ENCODE assay signal across 1 cellular context in the genomic region with DNA sequence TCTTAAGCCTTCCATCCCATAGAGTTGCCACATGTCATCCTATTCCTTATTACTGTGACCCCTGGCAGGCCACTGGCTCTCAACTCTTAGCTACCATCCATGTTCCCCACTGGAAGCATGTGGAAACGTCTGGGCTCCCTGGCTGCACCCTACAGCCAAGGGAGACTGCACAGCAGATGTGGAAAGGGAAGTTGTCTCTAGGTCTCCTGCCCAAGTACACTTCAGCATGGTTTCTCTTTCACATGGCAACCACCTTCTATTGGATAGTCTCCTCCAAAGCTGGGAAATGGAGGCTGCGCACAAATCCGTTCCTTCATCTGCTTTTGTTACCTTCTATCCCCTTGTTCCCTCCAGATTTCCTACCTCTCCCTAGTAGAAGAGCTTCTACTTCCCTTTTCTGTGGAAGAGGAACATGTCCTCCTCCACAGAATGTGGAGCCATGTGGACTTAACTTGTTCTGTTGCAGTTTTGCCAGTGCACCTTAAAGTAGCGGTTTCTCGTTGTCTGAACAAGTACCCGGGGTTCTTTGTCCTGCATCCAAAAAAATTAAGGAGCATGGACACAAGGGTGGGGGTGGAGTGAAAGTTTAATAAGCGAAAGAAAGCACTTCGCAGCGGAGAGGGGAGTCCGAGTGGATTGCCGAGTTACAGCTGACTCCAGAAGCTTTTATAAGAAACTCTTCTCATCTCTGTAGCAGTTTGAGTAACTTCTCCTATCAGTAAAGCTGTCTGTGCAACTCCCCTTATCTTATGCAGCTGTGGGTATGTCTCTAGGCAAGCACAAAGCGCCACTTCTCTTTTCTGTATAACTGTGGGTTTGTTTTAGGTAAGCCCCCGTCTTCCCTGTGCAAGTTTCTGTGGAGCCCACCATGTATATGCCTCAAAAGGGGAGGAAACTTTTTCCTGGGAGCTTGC.
TF ChIP-seq lines count a peak whose summit lies in the region.

No MANE protein-coding gene starts in this region.

TF ChIP-seq in GM23338, 12 proteins besides CTCF, POLR2A, EP300 and RAD21:
- TF ChIP-seq ZNF462 (CRISPR knock-in tag; IDR thresholded peaks at IDR 0.05) (no peak), ETS1 (IDR thresholded peaks at IDR 0.05) (no peak), ZNF114 (CRISPR knock-in tag; IDR thresholded peaks at IDR 0.05) (no peak), JUNB (IDR thresholded peaks at IDR 0.05; ENCODE audit: unreplicated experiment) (no peak), NANOG (IDR thresholded peaks at IDR 0.05; ENCODE audit: borderline replicate concordance) (no peak), ZNF331 (CRISPR knock-in tag; IDR thresholded peaks at IDR 0.05; ENCODE audit: low read depth) (no peak), EZH2 (IDR thresholded peaks at IDR 0.05; ENCODE audit: low read depth, unreplicated experiment) (no peak), POLR2AphosphoS5 (IDR thresholded peaks at IDR 0.05; ENCODE audit: low read depth) (no peak), EZH2phosphoT487 (IDR thresholded peaks at IDR 0.05; ENCODE audit: unreplicated experiment) (no peak), CREB1 (CRISPR knock-in tag; IDR thresholded peaks at IDR 0.05; ENCODE audit: low read depth) (no peak), STAT1 (IDR thresholded peaks at IDR 0.05; ENCODE audit: unreplicated experiment) (no peak), REST (IDR thresholded peaks at IDR 0.05; ENCODE audit: unreplicated experiment) (no peak)
